ENCODE assay signal across 8 cellular contexts in genomic region chr17:81295678-81296381, GRCh38. TPM values are rescaled to one million over a fixed set of nuclear protein-coding genes. Genes with fewer than 3 reads are reported as not detected.
DNase-seq lines count a peak whose midpoint lies in the region; ATAC-seq and TF ChIP-seq lines count a peak whose summit lies in the region.

No MANE protein-coding gene starts in this region.

- no peaks in the 10 kb centered on the region for H3K27me3 ChIP-seq in HUES48 (ENCODE audit: control insufficient read depth, insufficient read depth, low read length)
- H3K27me3 ChIP-seq in right atrium auricular region, result no peaks in the 10 kb centered on the region
- H3K27me3 ChIP-seq in sigmoid colon, result no peaks in the 10 kb centered on the region

- H3K4me3 Mint-ChIP-seq in activated naive CD8-positive, alpha-beta T cell treated with anti-CD3 and anti-CD28 coated beads, Interleukin-2, amount 10 ng/mL, durations not matched to agents 7 days and 5 days, result peak overlapping the region; percentile 98

- H3K4me1 ChIP-seq in HUES48 (ENCODE audit: control insufficient read depth, insufficient read depth, low read length) (peaks cover 4% of the 10 kb centered on the region; the same call in 1 of the 2 replicates), right atrium auricular region (peaks cover 0 to 41% of the 10 kb centered on the region in 2 donors), sigmoid colon (peaks cover 0 to 43% (median 38%) of the 10 kb centered on the region in 4 donors)

- DNase-seq in AG08395 (ENCODE audit: low spot score) (peak; percentile 43), RPMI7951 (ENCODE audit: low read depth) (peak; percentile 42), right atrium auricular region (ENCODE audit: low spot score) (no peak), sigmoid colon (no peak)
- DNase-seq in activated naive CD8-positive, alpha-beta T cell treated with anti-CD3 and anti-CD28 coated beads, Interleukin-2, amount 10 ng/mL, durations not matched to agents 7 days and 5 days, result peak; percentile 48

- TF ChIP-seq EP300 in sigmoid colon (IDR thresholded peaks at IDR 0.05), result no peak

- intact Hi-C loops in sigmoid colon (cut with DNase I), result loop anchor here (2.0 to 5.0 kb wide), 2 partner anchors 51 to 96 kb away; no protein-coding TSS in a partner anchor

- no peaks in the 10 kb centered on the region for H3K9me3 ChIP-seq in HUES48 (ENCODE audit: control insufficient read depth, insufficient read depth, low read length)
- no peaks in the 10 kb centered on the region for H3K9me3 ChIP-seq in right atrium auricular region
- H3K9me3 ChIP-seq in sigmoid colon, result no peaks in the 10 kb centered on the region

- peaks cover 23% of the 10 kb centered on the region for H3K4me1 Mint-ChIP-seq in activated naive CD8-positive, alpha-beta T cell treated with anti-CD3 and anti-CD28 coated beads, Interleukin-2, amount 10 ng/mL, durations not matched to agents 7 days and 5 days

- H3K27me3 Mint-ChIP-seq in activated naive CD8-positive, alpha-beta T cell treated with anti-CD3 and anti-CD28 coated beads, Interleukin-2, amount 10 ng/mL, durations not matched to agents 7 days and 5 days, result peaks cover 3% of the 10 kb centered on the region

- H3K4me3 ChIP-seq in HUES48 (ENCODE audit: low read depth, low read length), result peak overlapping the region; percentile 80
- peak overlapping the region; percentile 77 to 85 for H3K4me3 ChIP-seq in right atrium auricular region
- peak overlapping the region; percentile 81 to 98 (median 84) for H3K4me3 ChIP-seq in sigmoid colon

- TF ChIP-seq CTCF in right atrium auricular region (IDR thresholded peaks at IDR 0.05) (no peak), sigmoid colon (IDR thresholded peaks at IDR 0.05) (peak in 1 of 4 experiments; percentile 35)

- H3K27ac ChIP-seq in HUES48 (ENCODE audit: low read depth, low read length) (peak overlapping the region; percentile 47), right atrium auricular region (peak overlapping the region; percentile 97), sigmoid colon (peak overlapping the region; percentile 92 to 95 (median 94))

- no peaks in the 10 kb centered on the region for H3K36me3 ChIP-seq in HUES48 (ENCODE audit: control insufficient read depth, insufficient read depth, low read length)
- no peaks in the 10 kb centered on the region for H3K36me3 ChIP-seq in right atrium auricular region
- no peaks in the 10 kb centered on the region for H3K36me3 ChIP-seq in sigmoid colon

- H3K9ac ChIP-seq in HUES48 (ENCODE audit: low read depth, low read length), result peak overlapping the region; percentile 39; the same call in 1 of the 2 replicates

- H3K36me3 Mint-ChIP-seq in activated naive CD8-positive, alpha-beta T cell treated with anti-CD3 and anti-CD28 coated beads, Interleukin-2, amount 10 ng/mL, durations not matched to agents 7 days and 5 days, result peaks cover 3% of the 10 kb centered on the region

- peak overlapping the region; percentile 97 for H3K27ac Mint-ChIP-seq in activated naive CD8-positive, alpha-beta T cell treated with anti-CD3 and anti-CD28 coated beads, Interleukin-2, amount 10 ng/mL, durations not matched to agents 7 days and 5 days

- no peaks in the 10 kb centered on the region for H3K9me3 Mint-ChIP-seq in activated naive CD8-positive, alpha-beta T cell treated with anti-CD3 and anti-CD28 coated beads, Interleukin-2, amount 10 ng/mL, durations not matched to agents 7 days and 5 days

- POLR2A ChIA-PET in activated naive CD8-positive, alpha-beta T cell treated with anti-CD3 and anti-CD28 coated beads, Interleukin-2, amount 10 ng/mL, durations not matched to agents 7 days and 5 days (lab: Charles Lee), result interaction anchor here (0.6 to 1.7 kb wide), 10 partner anchors 11 to 841 kb away, joined by 3 to 13 read pairs (median 3); partner anchors contain the start of genes NDUFAF8 and TEPSIN

- TF ChIP-seq POLR2A in sigmoid colon (IDR thresholded peaks at IDR 0.05), result no peak

- ATAC-seq in GM18499 (IDR thresholded peaks at IDR 0.05; ENCODE audit: insufficient read depth, unreplicated experiment), result peak; percentile 15
- ATAC-seq in activated naive CD8-positive, alpha-beta T cell treated with anti-CD3 and anti-CD28 coated beads, Interleukin-2, amount 10 ng/mL, durations not matched to agents 7 days and 5 days (ENCODE audit: low read depth), result peak; percentile 37
- no peak for ATAC-seq in HG03442 (IDR thresholded peaks at IDR 0.05; ENCODE audit: unreplicated experiment)

- WGBS in sigmoid colon, 2 donors, result 4 to 13% methylated on average over 22 of the region's 22 CpGs

RNA-seq across cellular contexts. Expression of gene SLC38A10, which starts 0.7 kb away (rescaled TPM):
- 24.0 and 28.1 TPM in 2 replicates for total RNA-seq in RPMI7951 (2014; rRNA removed; shearing (Covaris generic))
- total RNA-seq in activated naive CD8-positive, alpha-beta T cell treated with anti-CD3 and anti-CD28 coated beads, Interleukin-2, amount 10 ng/mL, durations not matched to agents 7 days and 5 days, result 10 to 100 TPM; 68.0 to 71.3 TPM
- 10 to 100 TPM; 46.2 to 63.4 TPM for total RNA-seq in right atrium auricular region
- total RNA-seq in sigmoid colon, result 10 to 100 TPM; 32.1 to 54.8 (median 42.3) TPM
- 10 to 100 TPM in 2 of 3 donors, 1 to 10 TPM in 1; 7.8 to 88.7 (median 14.1) TPM for polyA plus RNA-seq in sigmoid colon

RNA-seq across cellular contexts. Expression of gene NDUFAF8, which starts 56.7 kb away (rescaled TPM):
- total RNA-seq in RPMI7951 (2014; rRNA removed; shearing (Covaris generic)), result 37.2 and 63.6 TPM in 2 replicates
- total RNA-seq in activated naive CD8-positive, alpha-beta T cell treated with anti-CD3 and anti-CD28 coated beads, Interleukin-2, amount 10 ng/mL, durations not matched to agents 7 days and 5 days, result 10 to 100 TPM; 33.0 to 44.6 TPM
- 10 to 100 TPM; 53.1 to 53.5 TPM for total RNA-seq in right atrium auricular region
- 10 to 100 TPM in 3 of 4 donors, 1 to 10 TPM in 1; 8.6 to 52.4 (median 35.0) TPM for total RNA-seq in sigmoid colon
- polyA plus RNA-seq in sigmoid colon, result 10 to 100 TPM; 19.7 to 37.6 (median 26.4) TPM

RNA-seq across cellular contexts. Expression of gene TEPSIN, which starts 57.0 kb away (rescaled TPM):
- total RNA-seq in RPMI7951 (2014; rRNA removed; shearing (Covaris generic)), result 6.0 and 8.4 TPM in 2 replicates
- total RNA-seq in activated naive CD8-positive, alpha-beta T cell treated with anti-CD3 and anti-CD28 coated beads, Interleukin-2, amount 10 ng/mL, durations not matched to agents 7 days and 5 days, result 10 to 100 TPM; 71.1 to 78.8 TPM
- total RNA-seq in right atrium auricular region (10 to 100 TPM; 12.3 to 14.3 TPM), sigmoid colon (10 to 100 TPM; 15.7 to 42.8 (median 24.4) TPM)
- polyA plus RNA-seq in sigmoid colon, result 10 to 100 TPM in 2 of 3 donors, 1 to 10 TPM in 1; 6.9 to 33.5 (median 11.4) TPM

Comparison
In these comparisons a context has a peak if more than half of its experiments do, and no peak if none do; other contexts are left out.
1. DNase-seq: peak in AG08395 (single experiment), RPMI7951 (single experiment) and activated naive CD8-positive, alpha-beta T cell treated with anti-CD3 and anti-CD28 coated beads, Interleukin-2, amount 10 ng/mL, durations not matched to agents 7 days and 5 days (single experiment); none in right atrium auricular region (single experiment) and sigmoid colon (single experiment).
2. H3K27ac ChIP-seq: peak in every context shown above with its lines; median percentile 97 in right atrium auricular region; 94 in sigmoid colon; 47 in HUES48.
3. Peak in every context shown above with its lines, with median percentiles within 50 percentile points of each other: H3K4me3 ChIP-seq.